ENCODE assay signal across 13 cellular contexts in the genomic region with DNA sequence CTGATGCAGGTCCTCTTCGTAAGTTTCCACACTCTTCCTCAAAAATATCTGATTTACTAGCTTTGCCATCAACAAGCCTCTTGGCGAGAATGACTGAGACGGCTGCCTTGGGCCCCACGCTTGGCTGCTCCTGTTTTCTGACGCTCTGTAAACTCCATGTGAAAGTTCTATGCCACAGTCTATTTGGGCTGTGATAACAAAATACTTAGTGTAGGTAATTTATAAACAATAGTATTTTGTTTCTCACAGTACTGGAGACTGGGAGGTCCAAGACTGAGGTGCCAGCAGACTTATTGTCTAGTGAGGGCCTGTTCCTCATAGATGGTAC.
DNase-seq lines count a peak whose midpoint lies in the region; ATAC-seq and TF ChIP-seq lines count a peak whose summit lies in the region.
"Had no signal": no experiment of that assay in that cellular context is flagged by ENCODE, and none has a peak within 500 bp of the region (broad histone marks: within the 10 kb centered on the region; RNA-seq: fewer than 3 reads in every experiment).

No MANE protein-coding gene starts in this region.

- no peak overlapping the region for H3K18ac ChIP-seq in H9 (ENCODE audit: insufficient read length, low read depth, low read length)

- no peaks in the 10 kb centered on the region for H3K4me1 ChIP-seq in H9 (ENCODE audit: insufficient read depth, low read length)
- no peaks in the 10 kb centered on the region for H3K4me1 ChIP-seq in prostate gland (replicated peaks)
- H3K4me1 ChIP-seq in body of pancreas = no peaks in the 10 kb centered on the region

- H3K27ac ChIP-seq in H9 (ENCODE audit: insufficient read length, low read depth, low read length) (no peak overlapping the region), HL-60 (replicated peaks) (peak overlapping the region; percentile 30; the same call in 1 of the 2 replicates), prostate gland (peak overlapping the region; percentile 31 to 48), body of pancreas (peak overlapping the region in 1 of 4 donors; percentile 57)

- no peak for DNase-seq in H9
- no peak for DNase-seq in HL-60 (ENCODE audit: low read depth in 1 of 2, low spot score in 1 of 2)
- no peak for DNase-seq in prostate gland (ENCODE audit: low spot score)
- DNase-seq in HCEC 1CT = no peak
- no peak for DNase-seq in NCI-H2171 treated with DMSO at 0.1 percent for 48 hours (lab: John Stamatoyannopoulos, UW)
- DNase-seq in body of pancreas = no peak
- no peak for DNase-seq in activated CD4-positive, alpha-beta T cell treated with anti-CD3 and anti-CD28 coated beads, Interleukin-2, amount 50 U/mL, for 1 hour
- DNase-seq: activated CD4-positive, alpha-beta T cell treated with anti-CD3 and anti-CD28 coated beads, Interleukin-2, amount 50 U/mL, for 48 hours; DMS153; NCI-H226; stimulated activated naive CD4-positive, alpha-beta T cell had no signal

- no peak overlapping the region for H3T11ph ChIP-seq in H9 (ENCODE audit: low read length)

- no peak overlapping the region for H3K4me2 ChIP-seq in H9 (ENCODE audit: insufficient read depth, insufficient read length, low read length)
- H3K4me2 ChIP-seq: smooth muscle cell had no signal

- H3K9me3 Mint-ChIP-seq in H9 = peaks cover 13 to 14% of the 10 kb centered on the region in 2 experiments

- H2AK5ac ChIP-seq in H9 (ENCODE audit: insufficient read length, low read length) = no peak overlapping the region

- no peak overlapping the region for H2BK20ac ChIP-seq in H9 (ENCODE audit: low read depth, low read length, poor library complexity, severe bottlenecking)

- peaks cover 0 to 9% of the 10 kb centered on the region in 2 experiments; a peak in 2 of 4 replicates for H3K4me1 Mint-ChIP-seq in H9

- no peak overlapping the region for H2AFZ ChIP-seq in H9 (ENCODE audit: low read length)

- H3K79me2 ChIP-seq in H9 (ENCODE audit: insufficient read depth, low read length) = no peaks in the 10 kb centered on the region

- intact Hi-C loops in prostate gland (cut with DNase I) (no loop called here), body of pancreas (cut with DNase I) (no loop called here)

- no peak overlapping the region for H4K8ac ChIP-seq in H9 (replicated peaks; ENCODE audit: insufficient read length, low read depth, low read length)

- no peak overlapping the region for H2BK120ac ChIP-seq in H9 (ENCODE audit: low read depth, low read length, poor library complexity, severe bottlenecking)

- H3K4me3 ChIP-seq in HL-60 (replicated peaks; ENCODE audit: insufficient read depth, low read length) (no peak overlapping the region), prostate gland (no peak overlapping the region), body of pancreas (no peak overlapping the region)
- H3K4me3 ChIP-seq: smooth muscle cell had no signal

- no peak overlapping the region for H4K91ac ChIP-seq in H9 (ENCODE audit: insufficient read length, low read depth, low read length)

- no peak overlapping the region for H3K9ac ChIP-seq in H9 (ENCODE audit: extremely low read depth, insufficient read length, low read length)

- peaks cover 63 to 87% (median 85%) of the 10 kb centered on the region in 3 experiments for H3K36me3 Mint-ChIP-seq in H9 (ENCODE audit: insufficient read depth in 1 of 3, low read depth in 3 of 3)

- no peak for TF ChIP-seq POLR2A in prostate gland (IDR thresholded peaks at IDR 0.05)
- no peak for TF ChIP-seq POLR2A in body of pancreas (IDR thresholded peaks at IDR 0.05)

- H3K27ac Mint-ChIP-seq in H9 = peak overlapping the region in 2 of 3 experiments; percentile 12 to 76; a peak in 2 of 7 replicates

- no peaks in the 10 kb centered on the region for H3K23me2 ChIP-seq in H9 (ENCODE audit: insufficient read length, low read depth, low read length, poor library complexity, severe bottlenecking)

- H3K4ac ChIP-seq in H9 (ENCODE audit: low read depth, low read length) = no peak overlapping the region

- no CpG with 5 or more reads among the region's 5 CpGs for WGBS in H9 (ENCODE audit: extremely low coverage, insufficient read length, low lambda C conversion rate)
- WGBS in prostate gland = 84% methylated on average over 5 of the region's 5 CpGs
- 59 to 74% methylated on average over 5 of the region's 5 CpGs for WGBS in body of pancreas, 2 donors

- no peak overlapping the region for H3K14ac ChIP-seq in H9 (ENCODE audit: insufficient read depth, low read length)

- H3K4me3 Mint-ChIP-seq in H9 = no peak overlapping the region

- TF ChIP-seq CTCF in H9 (conservative IDR thresholded peaks at IDR 0.05) = no peak
- no peak for TF ChIP-seq CTCF in HL-60 (IDR thresholded peaks at IDR 0.05; ENCODE audit: insufficient read depth, low read length)
- no peak for TF ChIP-seq CTCF in prostate gland (IDR thresholded peaks at IDR 0.05)
- TF ChIP-seq CTCF in body of pancreas (IDR thresholded peaks at IDR 0.05) = no peak

- H3K36me3 ChIP-seq in prostate gland = no peaks in the 10 kb centered on the region
- H3K36me3 ChIP-seq in body of pancreas (replicated peaks in 1 of 2; ENCODE audit: insufficient read depth in 1 of 2, low read depth in 2 of 2) = peaks cover 0 to 2% of the 10 kb centered on the region in 2 donors

- H3K27me3 ChIP-seq in H9 (ENCODE audit: insufficient read depth, low read length) (no peaks in the 10 kb centered on the region), HL-60 (ENCODE audit: insufficient read depth, poor library complexity, severe bottlenecking) (no peaks in the 10 kb centered on the region), prostate gland (replicated peaks; ENCODE audit: insufficient read depth) (no peaks in the 10 kb centered on the region), body of pancreas (no peaks in the 10 kb centered on the region)

- H2BK15ac ChIP-seq in H9 (ENCODE audit: low read depth, low read length) = no peak overlapping the region

- H2BK12ac ChIP-seq in H9 (ENCODE audit: insufficient read length, low read depth, low read length) = no peak overlapping the region

- H4K5ac ChIP-seq in H9 (ENCODE audit: insufficient read length, low read depth, low read length) = no peak overlapping the region

- H4K20me1 ChIP-seq in H9 (ENCODE audit: control insufficient read depth, insufficient read depth, insufficient read length) = no peaks in the 10 kb centered on the region

- H3K23ac ChIP-seq in H9 (ENCODE audit: insufficient read length, low read depth, low read length) = no peak overlapping the region

- H2BK5ac ChIP-seq in H9 (ENCODE audit: insufficient read length, low read length) = no peak overlapping the region

- peaks cover 3% of the 10 kb centered on the region for H3K9me3 ChIP-seq in H9 (ENCODE audit: control insufficient read depth, low read depth, low read length)
- no peaks in the 10 kb centered on the region for H3K9me3 ChIP-seq in prostate gland
- H3K9me3 ChIP-seq in body of pancreas = no peaks in the 10 kb centered on the region

- no peaks in the 10 kb centered on the region for H3K27me3 Mint-ChIP-seq in H9 (ENCODE audit: low read depth)

- ATAC-seq in GM19035 (IDR thresholded peaks at IDR 0.05; ENCODE audit: unreplicated experiment) (peak; percentile 30), body of pancreas (no peak)

- H3K56ac ChIP-seq in H9 (ENCODE audit: insufficient read length, low read depth, low read length) = no peak overlapping the region

- H3K79me1 ChIP-seq in H9 (ENCODE audit: insufficient read depth, low read depth, low read length, poor library complexity, severe bottlenecking) = no peaks in the 10 kb centered on the region
